Comparison of ENCODE assay signal across 8 cellular contexts in genomic region chr3:100492810-100493140, GRCh38. TPM values are rescaled to one million over a fixed set of nuclear protein-coding genes. Genes with fewer than 3 reads are reported as not detected.
DNase-seq lines count a peak whose midpoint lies in the region; ATAC-seq, FAIRE-seq and TF ChIP-seq lines count a peak whose summit lies in the region.

No MANE protein-coding gene starts in this region.

- H3K23me2 ChIP-seq in H1 (ENCODE audit: low read depth, low read length), result peaks cover 3% of the 10 kb centered on the region; the same call in 1 of the 2 replicates

- H3K18ac ChIP-seq in H1 (ENCODE audit: extremely low read depth, low read length), result no peak overlapping the region

- POLR2A ChIA-PET in H1 (lab: Charles Lee; ENCODE audit: partially characterized antibody), result interaction anchor here (0.6 to 1.3 kb wide), 7 partner anchors 9 to 157 kb away, joined by 3 to 5 read pairs (median 3); partner anchors contain the start of gene LNP1

- CTCF ChIA-PET in H1 (lab: Charles Lee; ENCODE audit: partially characterized antibody), result interaction anchor here (0.9 kb wide), 1 partner anchor 84 kb away, joined by 3 read pairs; no protein-coding TSS in a partner anchor

- H3K56ac ChIP-seq in H1 (replicated peaks; ENCODE audit: insufficient read length, low read depth, low read length), result no peak overlapping the region

- WGBS in H1 (ENCODE audit: extremely low coverage in 1 of 2, insufficient coverage in 1 of 2, insufficient read length in 1 of 2, insufficient replicate concordance in 2 of 2, low coverage in 1 of 2, low lambda C conversion rate in 2 of 2, missing lambda C conversion rate in 1 of 2), 2 experiments, result 26% methylated on average over 6 of the region's 6 CpGs; no CpG with 5 or more reads in 1 of the 2 experiments

- H3K14ac ChIP-seq in H1 (ENCODE audit: insufficient read length), result no peak overlapping the region

- no peak overlapping the region for H2BK20ac ChIP-seq in H1 (ENCODE audit: low read length)

- H3K36me3 ChIP-seq in BLaER1 treated with 17β-estradiol and CSF1 and Interleukin-3, amounts not matched to agents 10 nM and 100 nM, result no peaks in the 10 kb centered on the region
- no peaks in the 10 kb centered on the region for H3K36me3 ChIP-seq in H1 (ENCODE audit: control insufficient read depth in 2 of 4, insufficient read depth in 4 of 4, low read length in 3 of 4)

- peak overlapping the region in 9 of 11 experiments; percentile 27 to 50 (median 39); a peak in 9 of 22 replicates for H3K9ac ChIP-seq in BLaER1 treated with 17β-estradiol and CSF1 and Interleukin-3, amounts not matched to agents 10 nM and 100 nM
- peak overlapping the region in 3 of 4 experiments; percentile 25 to 58 (median 42); a peak in 5 of 7 replicates for H3K9ac ChIP-seq in H1 (replicated peaks in 1 of 4; ENCODE audit: extremely low read depth in 1 of 4, low read depth in 3 of 4, low read length in 3 of 4)

- H3K27me3 Mint-ChIP-seq in nephron progenitor cell (ENCODE audit: low read depth, poor library complexity), result peaks cover 31% of the 10 kb centered on the region

- H2BK120ac ChIP-seq in H1 (replicated peaks; ENCODE audit: low read depth, low read length), result no peak overlapping the region

- H3K27ac Mint-ChIP-seq in nephron progenitor cell, result peak overlapping the region; percentile 73

- TF ChIP-seq CTCF in H1 (IDR thresholded peaks at IDR 0.05; ENCODE audit: control extremely low read depth in 1 of 3, insufficient read depth in 1 of 3, low read depth in 1 of 3, low read length in 3 of 3) (no peak), nephron progenitor cell (IDR thresholded peaks at IDR 0.05) (no peak)

- TF ChIP-seq RAD21 in H1 (IDR thresholded peaks at IDR 0.05 in 1 of 2, conservative IDR thresholded peaks at IDR 0.05 in 1 of 2; ENCODE audit: low read depth in 2 of 2, low read length in 2 of 2), result no peak

- H3K4me3 Mint-ChIP-seq in nephron progenitor cell, result peak overlapping the region; percentile 94

- peak; percentile 15 for DNase-seq in NCI-H69 (lab: John Stamatoyannopoulos, UW)
- DNase-seq in H1 (ENCODE audit: low read depth in 1 of 2, low spot score in 2 of 2), result no peak
- DNase-seq in nephron progenitor cell, result no peak
- DNase-seq in T1000 (lab: John Stamatoyannopoulos, UW), result no peak
- no peak for DNase-seq in pons (ENCODE audit: low spot score)
- no peak for DNase-seq in CD1c-positive myeloid dendritic cell (ENCODE audit: extremely low spot score)

- peaks cover 0 to 10% (median 6%) of the 10 kb centered on the region in 11 experiments; a peak in 5 of 22 replicates for H3K9me3 ChIP-seq in BLaER1 treated with 17β-estradiol and CSF1 and Interleukin-3, amounts not matched to agents 10 nM and 100 nM (replicated peaks in 1 of 11)
- H3K9me3 ChIP-seq in H1 (ENCODE audit: insufficient read depth in 2 of 2, low read depth in 1 of 2, low read length in 1 of 2), result no peaks in the 10 kb centered on the region

- H3K9me3 Mint-ChIP-seq in nephron progenitor cell, result peaks cover 10% of the 10 kb centered on the region

- no peak overlapping the region for H3K4ac ChIP-seq in H1 (replicated peaks; ENCODE audit: insufficient read length, low read depth, low read length)

- H2BK5ac ChIP-seq in H1 (ENCODE audit: low read depth, low read length), result no peak overlapping the region

- H3K4me1 ChIP-seq in BLaER1 treated with 17β-estradiol and CSF1 and Interleukin-3, amounts not matched to agents 10 nM and 100 nM, result peaks cover 0 to 10% (median 0%) of the 10 kb centered on the region in 10 experiments; a peak in 5 of 20 replicates
- no peaks in the 10 kb centered on the region for H3K4me1 ChIP-seq in H1 (replicated peaks in 1 of 4; ENCODE audit: control insufficient read depth in 3 of 4, insufficient read depth in 4 of 4, low read length in 3 of 4)

- no peak for TF ChIP-seq EP300 in H1 (IDR thresholded peaks at IDR 0.05; ENCODE audit: borderline replicate concordance in 1 of 2, low read depth in 2 of 2, low read length in 2 of 2)

- H2AK5ac ChIP-seq in H1 (ENCODE audit: low read depth, low read length), result no peak overlapping the region

- no peaks in the 10 kb centered on the region for H4K20me1 ChIP-seq in BLaER1 treated with 17β-estradiol and CSF1 and Interleukin-3, amounts not matched to agents 10 nM and 100 nM
- no peaks in the 10 kb centered on the region for H4K20me1 ChIP-seq in H1 (replicated peaks in 1 of 2; ENCODE audit: control insufficient read depth in 1 of 2, insufficient read depth in 2 of 2, low read length in 2 of 2)

- peaks cover 17% of the 10 kb centered on the region for H3K4me1 Mint-ChIP-seq in nephron progenitor cell

- H2AFZ ChIP-seq in H1 (ENCODE audit: low read length), result peak overlapping the region; percentile 97

- H3K36me3 Mint-ChIP-seq in nephron progenitor cell (ENCODE audit: low read depth), result peaks cover 6% of the 10 kb centered on the region

- no peak overlapping the region for H4K91ac ChIP-seq in H1 (replicated peaks; ENCODE audit: insufficient read length, low read length)

- no peak overlapping the region for H4K5ac ChIP-seq in H1 (ENCODE audit: insufficient read length, low read depth, low read length)

- no peak overlapping the region for H2BK15ac ChIP-seq in H1 (ENCODE audit: low read length)

- no peaks in the 10 kb centered on the region for H3K79me2 ChIP-seq in H1 (ENCODE audit: control insufficient read depth in 1 of 2, insufficient read depth in 2 of 2, low read length in 2 of 2)

- 0 out of 22 replicates have a peak, but pooled peaks cover 0 to 4% (median 0%) of the 10 kb centered on the region in 11 experiments for H3K27me3 ChIP-seq in BLaER1 treated with 17β-estradiol and CSF1 and Interleukin-3, amounts not matched to agents 10 nM and 100 nM
- H3K27me3 ChIP-seq in H1 (replicated peaks in 1 of 4; ENCODE audit: control insufficient read depth in 3 of 4, extremely low read depth in 1 of 4, insufficient read depth in 3 of 4, low read length in 3 of 4), result no peaks in the 10 kb centered on the region

- no peak overlapping the region for H2BK12ac ChIP-seq in H1 (ENCODE audit: low read depth, low read length)

- peak overlapping the region; percentile 52 to 74 (median 63) for H3K4me2 ChIP-seq in BLaER1 treated with 17β-estradiol and CSF1 and Interleukin-3, amounts not matched to agents 10 nM and 100 nM
- peak overlapping the region; percentile 71 to 94 for H3K4me2 ChIP-seq in H1 (ENCODE audit: insufficient read depth in 1 of 2, low read depth in 2 of 2, low read length in 2 of 2)

- ATAC-seq in HG02610 (IDR thresholded peaks at IDR 0.05; ENCODE audit: unreplicated experiment), result no peak

- TF ChIP-seq POLR2A in H1 (IDR thresholded peaks at IDR 0.05; ENCODE audit: control extremely low read depth in 1 of 2, low read depth in 2 of 2, low read length in 2 of 2), result no peak

- H3K79me1 ChIP-seq in H1 (ENCODE audit: low read depth, low read length), result no peaks in the 10 kb centered on the region

- no peak for FAIRE-seq in H1 (lab: Jason Lieb, UNC)

- no peak overlapping the region for H3K23ac ChIP-seq in H1 (ENCODE audit: insufficient read length)

- H3K4me3 ChIP-seq in BLaER1 treated with 17β-estradiol and CSF1 and Interleukin-3, amounts not matched to agents 10 nM and 100 nM, result peak overlapping the region; percentile 42 to 65 (median 55)
- peak overlapping the region; percentile 69 to 90 (median 70) for H3K4me3 ChIP-seq in H1 (ENCODE audit: extremely low read depth in 1 of 4, insufficient read depth in 2 of 4, low read depth in 3 of 4, low read length in 4 of 4)

- H3K27ac ChIP-seq in BLaER1 treated with 17β-estradiol and CSF1 and Interleukin-3, amounts not matched to agents 10 nM and 100 nM, result no peak overlapping the region; a peak in 1 of 22 replicates
- no peak overlapping the region for H3K27ac ChIP-seq in H1 (ENCODE audit: low read depth, low read length)

- no peak overlapping the region for H4K8ac ChIP-seq in H1 (ENCODE audit: extremely low read depth, insufficient read depth, low read length)

TF ChIP-seq in H1, 55 proteins besides CTCF, POLR2A, EP300 and RAD21 (continues in another document):
- TF ChIP-seq MAFK (IDR thresholded peaks at IDR 0.05; ENCODE audit: low read depth, low read length) (no peak), GTF2F1 (IDR thresholded peaks at IDR 0.05; ENCODE audit: borderline replicate concordance, low read depth, low read length) (no peak), CHD2 (IDR thresholded peaks at IDR 0.05; ENCODE audit: low read length) (no peak), USF2 (IDR thresholded peaks at IDR 0.05; ENCODE audit: low read length) (no peak), SP2 (IDR thresholded peaks at IDR 0.05; ENCODE audit: low read length) (no peak), SRF (IDR thresholded peaks at IDR 0.05; ENCODE audit: low read depth, low read length) (no peak), ATF2 (IDR thresholded peaks at IDR 0.05; ENCODE audit: low read length) (no peak), BRCA1 (IDR thresholded peaks at IDR 0.05; ENCODE audit: low read depth, low read length) (no peak), YY1 (IDR thresholded peaks at IDR 0.05; ENCODE audit: low read depth, low read length) (no peak), POLR2AphosphoS5 (IDR thresholded peaks at IDR 0.05; ENCODE audit: low read depth, low read length) (no peak)

RNA-seq across cellular contexts. Expression of gene TMEM45A, which starts 0.4 kb away (rescaled TPM):
- total RNA-seq in H1 (2021; fragmentation: NEBNext Ultra II Directional; extraction: Animal tissue kit (Norgen Biotek cat#: 25700)), result 12.3 and 12.9 TPM in 2 replicates
- polyA plus RNA-seq in H1 (2011; rRNA removed), result 6.9 and 14.2 TPM in 2 replicates
- 12.0 TPM for polyA plus RNA-seq in H1 (2011; cell fraction: cytosol; rRNA removed)
- 2.6 TPM for polyA plus RNA-seq in H1 (2011; cell fraction: nucleus; rRNA removed)
- polyA plus RNA-seq in H1 (2012, experiment 1 of 2), result 10.3 to 17.0 TPM (median 11.2 TPM) in 4 replicates
- polyA plus RNA-seq in H1 (2012, experiment 2 of 2), result 7.0 TPM
- polyA plus RNA-seq in H1 (2013, experiment 1 of 2), result 15.7 TPM
- polyA plus RNA-seq in H1 (2013, experiment 2 of 2), result 15.6 TPM
- 9.6 and 10.0 TPM in 2 replicates for polyA minus RNA-seq in H1 (2011; rRNA and poly(A)+ RNA removed)
- polyA minus RNA-seq in H1 (2011; cell fraction: cytosol; rRNA and poly(A)+ RNA removed), result 4.4 TPM
- polyA minus RNA-seq in H1 (2011; cell fraction: nucleus; rRNA and poly(A)+ RNA removed), result 4.7 TPM
